8 cellular contexts compared by ENCODE assay signal in the genomic region with DNA sequence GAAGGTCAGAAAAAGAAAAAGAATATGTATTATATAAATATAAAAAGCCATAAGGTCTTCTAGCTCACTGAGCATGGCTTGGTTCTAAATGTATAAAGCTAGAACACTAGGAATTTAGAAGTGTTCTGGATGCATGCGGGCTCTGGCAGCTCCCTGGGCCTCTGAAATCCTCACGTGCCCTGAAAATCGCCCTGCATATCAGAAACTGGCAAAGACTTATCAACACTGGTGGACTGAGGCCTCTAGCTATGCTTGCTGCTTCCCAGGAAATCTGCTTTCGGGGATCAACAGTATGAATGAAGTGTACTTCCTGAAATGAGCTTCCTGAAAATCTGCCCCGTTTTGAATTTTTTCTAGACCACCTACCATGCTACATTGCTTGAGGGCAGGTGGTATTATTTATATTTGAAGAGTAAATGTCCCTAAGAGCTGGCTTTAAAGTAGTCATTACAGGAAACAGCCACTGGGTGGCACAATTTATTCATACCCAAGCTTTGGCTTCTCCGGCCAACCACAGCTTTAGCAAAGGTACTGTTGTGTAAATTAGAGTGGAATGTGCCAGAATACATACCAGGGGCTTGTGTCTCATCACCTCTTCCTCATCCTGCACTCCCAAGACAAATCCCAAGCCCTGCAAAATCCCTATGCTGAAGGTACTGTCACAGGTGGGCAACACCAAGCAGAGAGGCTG. TPM values are rescaled to one million over a fixed set of nuclear protein-coding genes. Genes with fewer than 3 reads are reported as not detected.
A peak's percentile ranks its signal among the peaks of the same experiment; 100 is the strongest.
DNase-seq lines count a peak whose midpoint lies in the region; ATAC-seq, FAIRE-seq and TF ChIP-seq lines count a peak whose summit lies in the region.

No MANE protein-coding gene starts in this region.

- H3K27ac Mint-ChIP-seq in Caco-2 (ENCODE audit: unreplicated experiment), result peak overlapping the region; percentile 77
- no peak overlapping the region for H3K27ac Mint-ChIP-seq in activated CD8-positive, alpha-beta T cell treated with anti-CD3 and anti-CD28 coated beads for 36 hours

- H3K27me3 Mint-ChIP-seq in Caco-2 (ENCODE audit: insufficient read depth, unreplicated experiment), result no peaks in the 10 kb centered on the region
- H3K27me3 Mint-ChIP-seq in activated CD8-positive, alpha-beta T cell treated with anti-CD3 and anti-CD28 coated beads for 36 hours, result no peaks in the 10 kb centered on the region

- DNase-seq in Caco-2, result peak; percentile 59 to 76
- DNase-seq in GM19239 (ENCODE audit: insufficient read length, low spot score), result peak; percentile 36
- peak; percentile 60 for DNase-seq in NCI-H510A treated with DMSO at 0.1 percent for 48 hours (lab: John Stamatoyannopoulos, UW)
- peak; percentile 50 for DNase-seq in activated CD8-positive, alpha-beta T cell treated with anti-CD3 and anti-CD28 coated beads for 36 hours
- peak; percentile 54 to 84 for DNase-seq in foreskin fibroblast
- peak in 30 of 56 donors; percentile 10 to 64 (median 31) for DNase-seq in nucleus accumbens (lab: John Stamatoyannopoulos, UW)
- DNase-seq in stimulated activated naive CD4-positive, alpha-beta T cell treated with Interleukin-2 at 50 U/mL for 16 hours (lab: John Stamatoyannopoulos, UW), result no peak

- intact Hi-C loops in Caco-2 (cut with micrococcal nuclease; ENCODE audit: unreplicated experiment), result loop anchor here (1.0 to 10.0 kb wide), 8 partner anchors 35 to 656 kb away; a partner anchor contains a TSS
- intact Hi-C loops in activated CD8-positive, alpha-beta T cell treated with anti-CD3 and anti-CD28 coated beads for 36 hours (cut with micrococcal nuclease), result loop anchor here (2.0 to 5.0 kb wide), 2 partner anchors 241 to 655 kb away; no protein-coding TSS in a partner anchor

- peaks cover 3% of the 10 kb centered on the region; the same call in 1 of the 2 replicates for H3K36me3 ChIP-seq in Caco-2 (ENCODE audit: control insufficient read depth, insufficient read depth, low read length)

- FAIRE-seq in GM19239 (lab: Jason Lieb, UNC), result peak; percentile 91

- BruUV-seq in Caco-2 (replicated peaks; lab: Mats Ljungman, UMichigan), result no TSS peak

- CTCF ChIA-PET in Caco-2 (lab: Charles Lee), result interaction anchor here (0.6 to 2.4 kb wide), 19 partner anchors 9 to 656 kb away, joined by 3 to 111 read pairs (median 4); a partner anchor contains a TSS
- CTCF ChIA-PET in activated CD8-positive, alpha-beta T cell treated with anti-CD3 and anti-CD28 coated beads for 36 hours (lab: Charles Lee), result interaction anchor here (0.6 to 4.0 kb wide), 65 partner anchors 9 to 661 kb away, joined by 3 to 78 read pairs (median 4); a partner anchor contains a TSS

- peaks cover 18% of the 10 kb centered on the region for H3K4me1 ChIP-seq in Caco-2

- no peaks in the 10 kb centered on the region for H3K9me3 ChIP-seq in Caco-2

- ATAC-seq in HG03280 (IDR thresholded peaks at IDR 0.05; ENCODE audit: unreplicated experiment), result peak; percentile 80
- ATAC-seq in activated CD8-positive, alpha-beta T cell treated with anti-CD3 and anti-CD28 coated beads for 36 hours, result peak; percentile 80

- no peak overlapping the region for H3K4me3 Mint-ChIP-seq in Caco-2 (ENCODE audit: unreplicated experiment)
- H3K4me3 Mint-ChIP-seq in activated CD8-positive, alpha-beta T cell treated with anti-CD3 and anti-CD28 coated beads for 36 hours, result no peak overlapping the region

- H3K27me3 ChIP-seq in Caco-2 (replicated peaks; ENCODE audit: control insufficient read depth, insufficient read depth, low read length), result no peaks in the 10 kb centered on the region

- H3K4me1 Mint-ChIP-seq in Caco-2 (ENCODE audit: low read depth, unreplicated experiment), result no peaks in the 10 kb centered on the region
- no peaks in the 10 kb centered on the region for H3K4me1 Mint-ChIP-seq in activated CD8-positive, alpha-beta T cell treated with anti-CD3 and anti-CD28 coated beads for 36 hours (ENCODE audit: low read depth)

- no peaks in the 10 kb centered on the region for H3K9me3 Mint-ChIP-seq in Caco-2 (ENCODE audit: unreplicated experiment)
- H3K9me3 Mint-ChIP-seq in activated CD8-positive, alpha-beta T cell treated with anti-CD3 and anti-CD28 coated beads for 36 hours, result no peaks in the 10 kb centered on the region

- POLR2A ChIA-PET in Caco-2 (lab: Charles Lee), result interaction anchor here (0.8 kb wide), 1 partner anchor 241 kb away, joined by 4 read pairs; no protein-coding TSS in a partner anchor
- POLR2A ChIA-PET in activated CD8-positive, alpha-beta T cell treated with anti-CD3 and anti-CD28 coated beads for 36 hours (lab: Charles Lee), result interaction anchor here (0.5 kb wide), 1 partner anchor 600 kb away, joined by 3 read pairs; no protein-coding TSS in a partner anchor

- H3K4me3 ChIP-seq in Caco-2 (ENCODE audit: low read depth, low read length) (no peak overlapping the region), foreskin fibroblast (ENCODE audit: low read depth in 1 of 2, low read length in 2 of 2) (no peak overlapping the region)

- peak; percentile 59 to 75 for TF ChIP-seq CTCF in Caco-2 (IDR thresholded peaks at IDR 0.05; ENCODE audit: insufficient read depth in 1 of 2, low read depth in 1 of 2, low read length in 1 of 2, severe bottlenecking in 1 of 2, unreplicated experiment in 1 of 2)
- peak; percentile 84 for TF ChIP-seq CTCF in activated CD8-positive, alpha-beta T cell treated with anti-CD3 and anti-CD28 coated beads for 36 hours (IDR thresholded peaks at IDR 0.05)
- TF ChIP-seq CTCF in foreskin fibroblast (IDR thresholded peaks at IDR 0.05; ENCODE audit: low read depth, low read length), result peak; percentile 59

- peaks cover 41% of the 10 kb centered on the region for H3K36me3 Mint-ChIP-seq in Caco-2 (ENCODE audit: insufficient read depth, unreplicated experiment)
- H3K36me3 Mint-ChIP-seq in activated CD8-positive, alpha-beta T cell treated with anti-CD3 and anti-CD28 coated beads for 36 hours (ENCODE audit: low read depth), result peaks cover 15% of the 10 kb centered on the region

RNA-seq across cellular contexts. Expression of a gene that starts 17.7 kb away (rescaled TPM):
- total RNA-seq in Caco-2 (2022), result 144 and 151 TPM in 2 replicates
- 10 to 100 TPM; 32.7 to 35.7 TPM for total RNA-seq in activated CD8-positive, alpha-beta T cell treated with anti-CD3 and anti-CD28 coated beads for 36 hours

RNA-seq across cellular contexts. Expression of a gene that starts 34.5 kb away (rescaled TPM):
- 307 and 324 TPM in 2 replicates for total RNA-seq in Caco-2 (2022)
- total RNA-seq in activated CD8-positive, alpha-beta T cell treated with anti-CD3 and anti-CD28 coated beads for 36 hours, result 10 to 100 TPM; 55.4 to 57.5 TPM

RNA-seq across cellular contexts. Expression of a gene that starts 34.5 kb away (rescaled TPM):
- total RNA-seq in Caco-2 (2022), result 20.0 and 22.5 TPM in 2 replicates
- total RNA-seq in activated CD8-positive, alpha-beta T cell treated with anti-CD3 and anti-CD28 coated beads for 36 hours, result 1 to 10 TPM; 6.5 to 6.6 TPM
